Comparison of ENCODE assay signal across 8 cellular contexts in genomic region chrX:17738002-17738713, GRCh38. TPM values are rescaled to one million over a fixed set of nuclear protein-coding genes. Genes with fewer than 3 reads are reported as not detected.
DNase-seq lines count a peak whose midpoint lies in the region; ATAC-seq lines count a peak whose summit lies in the region.

No MANE protein-coding gene starts in this region.

- H2BK5ac ChIP-seq in mesenchymal stem cell (ENCODE audit: low read depth, low read length, poor library complexity, severe bottlenecking) = no peak overlapping the region

- no peaks in the 10 kb centered on the region for H3K36me3 Mint-ChIP-seq in activated CD4-positive, alpha-beta T cell treated with anti-CD3 and anti-CD28 coated beads, Interleukin-2, amount 10 ng/mL, durations not matched to agents 24 days and 14 days (ENCODE audit: low read depth)

- H2BK120ac ChIP-seq in mesenchymal stem cell (ENCODE audit: low read depth, low read length) = no peak overlapping the region

- H3K27me3 ChIP-seq in ectodermal cell (ENCODE audit: control insufficient read depth, insufficient read depth, low read length, poor library complexity, severe bottlenecking) (peaks cover 8% of the 10 kb centered on the region), mesenchymal stem cell (ENCODE audit: control insufficient read depth in 1 of 2, insufficient read depth in 1 of 2, low read length in 2 of 2) (no peaks in the 10 kb centered on the region), Karpas-422 (ENCODE audit: low read length) (no peaks in the 10 kb centered on the region; the same call in 1 of the 2 replicates)

- ATAC-seq in HG02588 (IDR thresholded peaks at IDR 0.05; ENCODE audit: unreplicated experiment) = no peak

- H3K14ac ChIP-seq in mesenchymal stem cell (ENCODE audit: low read length in 2 of 2) = no peak overlapping the region

- no peak overlapping the region for H4K91ac ChIP-seq in mesenchymal stem cell (ENCODE audit: low read length)

- no peak overlapping the region for H3K18ac ChIP-seq in mesenchymal stem cell (ENCODE audit: low read depth in 1 of 2, low read length in 2 of 2)

- H3K4me1 ChIP-seq in ectodermal cell (ENCODE audit: control insufficient read depth, insufficient read depth, low read length) (no peaks in the 10 kb centered on the region), mesenchymal stem cell (ENCODE audit: control insufficient read depth, insufficient read depth, low read depth, low read length) (no peaks in the 10 kb centered on the region), Karpas-422 (ENCODE audit: low read length) (no peaks in the 10 kb centered on the region)

- DNase-seq in Caki2 (ENCODE audit: low read depth) (peak; percentile 52), NCI-H1105 (lab: John Stamatoyannopoulos, UW) (peak; percentile 14), mesenchymal stem cell (peak; percentile 51), Karpas-422 (no peak)
- peak; percentile 80 for DNase-seq in activated CD4-positive, alpha-beta T cell treated with anti-CD3 and anti-CD28 coated beads, Interleukin-2, amount 10 ng/mL, durations not matched to agents 24 days and 14 days
- peak; percentile 7 for DNase-seq in stimulated activated CD8-positive, alpha-beta memory T cell treated with anti-CD3 and anti-CD28 coated beads, Interleukin-4, amount 100 ng/mL, for 24 hours (ENCODE audit: low read depth)

- H2BK15ac ChIP-seq in mesenchymal stem cell (ENCODE audit: low read depth, poor library complexity, severe bottlenecking) = no peak overlapping the region

- peak overlapping the region; percentile 85 for H3K4me3 Mint-ChIP-seq in activated CD4-positive, alpha-beta T cell treated with anti-CD3 and anti-CD28 coated beads, Interleukin-2, amount 10 ng/mL, durations not matched to agents 24 days and 14 days

- no peaks in the 10 kb centered on the region for H4K20me1 ChIP-seq in Karpas-422 (ENCODE audit: insufficient read depth, low read depth, low read length)

- H2AFZ ChIP-seq in mesenchymal stem cell (ENCODE audit: low read depth, low read length) = no peak overlapping the region
- no peak overlapping the region for H2AFZ ChIP-seq in Karpas-422 (ENCODE audit: low read length)

- peaks cover 16% of the 10 kb centered on the region for H3K4me1 Mint-ChIP-seq in activated CD4-positive, alpha-beta T cell treated with anti-CD3 and anti-CD28 coated beads, Interleukin-2, amount 10 ng/mL, durations not matched to agents 24 days and 14 days

- intact Hi-C loops in activated CD4-positive, alpha-beta T cell treated with anti-CD3 and anti-CD28 coated beads, Interleukin-2, amount 10 ng/mL, durations not matched to agents 24 days and 14 days (cut with micrococcal nuclease) = loop anchor here (2.0 to 5.0 kb wide), 2 partner anchors 81 to 1604 kb away; partner anchors contain the start of gene PDHA1

- peak overlapping the region; percentile 62 for H3K27ac Mint-ChIP-seq in activated CD4-positive, alpha-beta T cell treated with anti-CD3 and anti-CD28 coated beads, Interleukin-2, amount 10 ng/mL, durations not matched to agents 24 days and 14 days

- H3K9me3 ChIP-seq in ectodermal cell (ENCODE audit: control insufficient read depth, low read length) (no peaks in the 10 kb centered on the region), mesenchymal stem cell (ENCODE audit: control insufficient read depth, low read length) (no peaks in the 10 kb centered on the region), Karpas-422 (ENCODE audit: low read length) (no peaks in the 10 kb centered on the region)

- no peak overlapping the region for H2AK5ac ChIP-seq in mesenchymal stem cell (ENCODE audit: low read length, severe bottlenecking)

- H3K4me3 ChIP-seq in ectodermal cell (ENCODE audit: insufficient read depth, low read depth, low read length) (peak overlapping the region; percentile 53), mesenchymal stem cell (ENCODE audit: insufficient read depth in 1 of 2, low read depth in 1 of 2, low read length in 2 of 2) (peak overlapping the region; percentile 68 to 87), Karpas-422 (ENCODE audit: low read length) (no peak overlapping the region)

- H3K4me2 ChIP-seq in mesenchymal stem cell (ENCODE audit: low read length, poor library complexity, severe bottlenecking) (peak overlapping the region; percentile 83), Karpas-422 (ENCODE audit: low read depth, low read length, poor library complexity, severe bottlenecking) (no peak overlapping the region)

- peaks cover 34% of the 10 kb centered on the region for H3K27me3 Mint-ChIP-seq in activated CD4-positive, alpha-beta T cell treated with anti-CD3 and anti-CD28 coated beads, Interleukin-2, amount 10 ng/mL, durations not matched to agents 24 days and 14 days

- H3K36me3 ChIP-seq in ectodermal cell (ENCODE audit: control insufficient read depth, insufficient read depth, low read length) (no peaks in the 10 kb centered on the region), mesenchymal stem cell (ENCODE audit: control insufficient read depth in 1 of 2, insufficient read depth in 2 of 2, low read depth in 1 of 2, low read length in 2 of 2) (no peaks in the 10 kb centered on the region), Karpas-422 (ENCODE audit: insufficient read depth, low read length) (no peaks in the 10 kb centered on the region)

- in situ Hi-C loops in Caki2 (cut with HindIII; ENCODE audit: low pct_unique_long_range_greater_than_20kb, low sequenced_read_pairs) = no loop called here

- H3K23ac ChIP-seq in mesenchymal stem cell (ENCODE audit: low read length in 2 of 2) = no peak overlapping the region

- H3K9ac ChIP-seq in mesenchymal stem cell (ENCODE audit: low read length) (peak overlapping the region; percentile 92), Karpas-422 (ENCODE audit: low read length) (no peak overlapping the region)

- no peaks in the 10 kb centered on the region for H3K79me1 ChIP-seq in mesenchymal stem cell (replicated peaks; ENCODE audit: low read length, poor library complexity, severe bottlenecking)

- H2BK12ac ChIP-seq in mesenchymal stem cell (ENCODE audit: low read length in 2 of 2) = no peak overlapping the region

- H3K9me2 ChIP-seq in Karpas-422 (replicated peaks; ENCODE audit: insufficient read depth, low read length) = no peaks in the 10 kb centered on the region

- H3K9me3 Mint-ChIP-seq in activated CD4-positive, alpha-beta T cell treated with anti-CD3 and anti-CD28 coated beads, Interleukin-2, amount 10 ng/mL, durations not matched to agents 24 days and 14 days = no peaks in the 10 kb centered on the region

- no peak overlapping the region for H3K4ac ChIP-seq in mesenchymal stem cell (ENCODE audit: low read depth in 1 of 2, low read length in 2 of 2)

- H3K27ac ChIP-seq in ectodermal cell (ENCODE audit: insufficient read depth, low read depth, low read length, poor library complexity, severe bottlenecking) (no peak overlapping the region), mesenchymal stem cell (ENCODE audit: low read length, poor library complexity, severe bottlenecking) (peak overlapping the region; percentile 29), Karpas-422 (ENCODE audit: low read length) (no peak overlapping the region)

- no peaks in the 10 kb centered on the region for H3K79me2 ChIP-seq in Karpas-422 (ENCODE audit: low read length)

- no peak overlapping the region for H4K8ac ChIP-seq in mesenchymal stem cell (ENCODE audit: low read length)

- WGBS in ectodermal cell, 2 experiments = 1% methylated on average over 44 of the region's 44 CpGs
- under 1% methylated on average over 36 of the region's 44 CpGs for WGBS in mesenchymal stem cell

RNA-seq across cellular contexts. Expression of gene SCML1, which starts 0.9 kb away (rescaled TPM):
- 10.1 and 10.4 TPM in 2 replicates for total RNA-seq in Caki2 (2014; rRNA removed; shearing (Covaris generic); ENCODE audit: low replicate concordance)
- 1.4 and 1.7 TPM in 2 replicates for total RNA-seq in activated CD4-positive, alpha-beta T cell treated with anti-CD3 and anti-CD28 coated beads, Interleukin-2, amount 10 ng/mL, durations not matched to agents 24 days and 14 days
- polyA plus RNA-seq in ectodermal cell (2013, experiment 1 of 4) = 11.9 TPM
- polyA plus RNA-seq in ectodermal cell (2013, experiment 2 of 4) = 9.8 TPM
- 10.7 TPM for polyA plus RNA-seq in ectodermal cell (2013, experiment 3 of 4)
- 10.1 TPM for polyA plus RNA-seq in ectodermal cell (2013, experiment 4 of 4)
- 21.1 TPM for polyA plus RNA-seq in mesenchymal stem cell (2013, experiment 1 of 2)
- polyA plus RNA-seq in mesenchymal stem cell (2013, experiment 2 of 2) = 21.4 TPM
- not detected in 2 replicates for total RNA-seq in Karpas-422 (2014; rRNA removed; shearing (Covaris generic); ENCODE audit: low replicate concordance)
